ENCODE assay signal across 14 cellular contexts in the genomic region with DNA sequence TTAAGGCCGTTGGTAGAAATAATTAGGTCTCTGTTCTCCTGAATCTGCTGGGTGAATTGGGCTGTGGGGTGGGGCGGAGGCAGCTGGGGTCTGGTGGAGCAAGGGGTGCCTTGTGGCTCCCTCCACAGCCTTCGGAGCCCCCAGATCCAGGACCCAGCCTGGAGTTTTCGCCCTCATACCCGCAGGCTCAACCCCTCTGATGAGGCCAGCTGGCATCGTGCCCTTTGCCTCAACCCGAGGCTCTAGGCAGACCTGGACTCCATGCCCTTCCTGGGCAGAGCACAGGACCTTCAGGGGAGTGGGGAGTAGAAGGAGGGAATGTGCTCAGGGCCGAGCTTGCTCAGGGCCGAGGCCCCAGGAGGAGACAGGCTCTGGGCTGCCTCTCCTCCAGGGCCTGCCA. TPM values are rescaled to one million over a fixed set of nuclear protein-coding genes. Genes with fewer than 3 reads are reported as not detected.
DNase-seq lines count a peak whose midpoint lies in the region; ATAC-seq, FAIRE-seq and TF ChIP-seq lines count a peak whose summit lies in the region.
"Had no signal": no experiment of that assay in that cellular context is flagged by ENCODE, and none has a peak within 500 bp of the region (broad histone marks: within the 10 kb centered on the region; RNA-seq: fewer than 3 reads in every experiment).

No MANE protein-coding gene starts in this region.

- H3K18ac ChIP-seq in H1 (ENCODE audit: extremely low read depth, low read length) (0 out of 2 replicates have a peak overlapping the region, but pooled peaks have one; percentile 48), neuronal stem cell (ENCODE audit: low read length) (peak overlapping the region; percentile 65)

- no peak overlapping the region for H3K4me3 Mint-ChIP-seq in type B pancreatic cell
- H3K4me3 Mint-ChIP-seq: CD4-positive, CD25-positive, alpha-beta regulatory T cell had no signal

- no peak overlapping the region for H3K9ac ChIP-seq in HepG2 (ENCODE audit: insufficient read depth, low read depth, low read length)
- H3K9ac ChIP-seq in H1 (replicated peaks in 1 of 4; ENCODE audit: extremely low read depth in 1 of 4, low read depth in 3 of 4, low read length in 3 of 4): no peak overlapping the region
- no peak overlapping the region for H3K9ac ChIP-seq in neuronal stem cell (ENCODE audit: low read depth, low read length, poor library complexity)

- H2BK5ac ChIP-seq in H1 (ENCODE audit: low read depth, low read length) (peak overlapping the region; percentile 52; the same call in 1 of the 2 replicates), neuronal stem cell (ENCODE audit: low read length) (no peak overlapping the region)

- H3K27me3 ChIP-seq in HepG2 (ENCODE audit: control insufficient read depth in 1 of 2, insufficient read depth in 2 of 2, low read length in 2 of 2): peaks cover 7 to 45% of the 10 kb centered on the region in 2 experiments; a peak in 4 of 5 replicates
- no peaks in the 10 kb centered on the region for H3K27me3 ChIP-seq in right lobe of liver
- H3K27me3 ChIP-seq in H1 (replicated peaks in 1 of 4; ENCODE audit: control insufficient read depth in 3 of 4, extremely low read depth in 1 of 4, insufficient read depth in 3 of 4, low read length in 3 of 4): no peaks in the 10 kb centered on the region; a peak in 1 of 7 replicates
- peaks cover 0 to 4% (median 0%) of the 10 kb centered on the region in 3 experiments for H3K27me3 ChIP-seq in neuronal stem cell (ENCODE audit: control insufficient read depth in 3 of 3, insufficient read depth in 3 of 3, low read depth in 1 of 3, low read length in 3 of 3)
- H3K27me3 ChIP-seq: BLaER1 treated with 17β-estradiol and CSF1 and Interleukin-3, amounts not matched to agents 10 nM and 100 nM had no signal

- H3K14ac ChIP-seq in H1 (ENCODE audit: insufficient read length) (no peak overlapping the region), neuronal stem cell (ENCODE audit: low read length) (peak overlapping the region; percentile 86)

- H3K36me3 ChIP-seq in HepG2 (replicated peaks in 1 of 2; ENCODE audit: control insufficient read depth in 1 of 2, insufficient read depth in 2 of 2, low read length in 2 of 2): no peaks in the 10 kb centered on the region
- H3K36me3 ChIP-seq in right lobe of liver: no peaks in the 10 kb centered on the region
- no peaks in the 10 kb centered on the region for H3K36me3 ChIP-seq in H1 (ENCODE audit: control insufficient read depth in 2 of 4, insufficient read depth in 4 of 4, low read length in 3 of 4)
- H3K36me3 ChIP-seq in neuronal stem cell (replicated peaks in 1 of 2; ENCODE audit: control insufficient read depth in 2 of 2, insufficient read depth in 2 of 2, low read length in 2 of 2): no peaks in the 10 kb centered on the region
- H3K36me3 ChIP-seq: BLaER1 treated with 17β-estradiol and CSF1 and Interleukin-3, amounts not matched to agents 10 nM and 100 nM had no signal

- H2AK5ac ChIP-seq in H1 (ENCODE audit: low read depth, low read length) (peak overlapping the region; percentile 75; the same call in 1 of the 2 replicates), neuronal stem cell (ENCODE audit: low read depth, low read length) (peak overlapping the region; percentile 96)

- H4K5ac ChIP-seq in H1 (ENCODE audit: insufficient read length, low read depth, low read length): no peak overlapping the region

- H3K4me1 ChIP-seq in HepG2 (ENCODE audit: insufficient read depth, low read length): peaks cover 18% of the 10 kb centered on the region
- peaks cover 0 to 7% (median 0%) of the 10 kb centered on the region in 4 donors for H3K4me1 ChIP-seq in right lobe of liver
- peaks cover 6 to 14% (median 10%) of the 10 kb centered on the region in 4 experiments for H3K4me1 ChIP-seq in H1 (replicated peaks in 1 of 4; ENCODE audit: control insufficient read depth in 3 of 4, insufficient read depth in 4 of 4, low read length in 3 of 4)
- H3K4me1 ChIP-seq in neuronal stem cell (ENCODE audit: control insufficient read depth in 2 of 2, insufficient read depth in 1 of 2, low read depth in 1 of 2, low read length in 2 of 2): peaks cover 12 to 14% of the 10 kb centered on the region in 2 donors

- peak overlapping the region; percentile 20 for H3K27ac Mint-ChIP-seq in type B pancreatic cell

- H3K9me3 Mint-ChIP-seq in type B pancreatic cell: no peaks in the 10 kb centered on the region
- H3K9me3 Mint-ChIP-seq: CD4-positive, CD25-positive, alpha-beta regulatory T cell had no signal

- no peak overlapping the region for H2BK20ac ChIP-seq in H1 (ENCODE audit: low read length)

- no peak overlapping the region for H3K56ac ChIP-seq in H1 (replicated peaks; ENCODE audit: insufficient read length, low read depth, low read length)

- no TSS peak for BruUV-seq in HepG2 (replicated peaks; lab: Mats Ljungman, UMichigan)

- POLR2A ChIA-PET in HepG2 (lab: Yijun Ruan, JAX): no interaction called here
- POLR2A ChIA-PET in H1 (lab: Charles Lee; ENCODE audit: partially characterized antibody): interaction anchor here (1.2 kb wide), 1 partner anchor 10 kb away, joined by 3 read pairs; no protein-coding TSS in a partner anchor

- TF ChIP-seq EP300 in HepG2 (IDR thresholded peaks at IDR 0.05; ENCODE audit: low read depth in 2 of 2, low read length in 2 of 2) (no peak), HepG2 (CRISPR knock-in tag; IDR thresholded peaks at IDR 0.05; ENCODE audit: borderline replicate concordance) (no peak), H1 (IDR thresholded peaks at IDR 0.05; ENCODE audit: borderline replicate concordance in 1 of 2, low read depth in 2 of 2, low read length in 2 of 2) (no peak)

- TF ChIP-seq RAD21 in HepG2 (CRISPR knock-in tag; IDR thresholded peaks at IDR 0.05) (no peak), H1 (IDR thresholded peaks at IDR 0.05 in 1 of 2, conservative IDR thresholded peaks at IDR 0.05 in 1 of 2; ENCODE audit: low read depth in 2 of 2, low read length in 2 of 2) (no peak)

- H3K9me3 ChIP-seq in HepG2 (ENCODE audit: low read length) (no peaks in the 10 kb centered on the region), right lobe of liver (no peaks in the 10 kb centered on the region), H1 (ENCODE audit: insufficient read depth in 2 of 2, low read depth in 1 of 2, low read length in 1 of 2) (no peaks in the 10 kb centered on the region), neuronal stem cell (replicated peaks in 1 of 2; ENCODE audit: control insufficient read depth in 2 of 2, insufficient read depth in 1 of 2, low read depth in 1 of 2, low read length in 2 of 2) (no peaks in the 10 kb centered on the region)
- H3K9me3 ChIP-seq: BLaER1 treated with 17β-estradiol and CSF1 and Interleukin-3, amounts not matched to agents 10 nM and 100 nM had no signal

- peak overlapping the region; percentile 72; the same call in 1 of the 2 replicates for H2BK15ac ChIP-seq in H1 (ENCODE audit: low read length)
- peak overlapping the region; percentile 49 for H2BK15ac ChIP-seq in neuronal stem cell (ENCODE audit: low read length)

- intact Hi-C loops in HepG2 (cut with micrococcal nuclease; ENCODE audit: unreplicated experiment): no loop called here
- intact Hi-C loops in right lobe of liver (cut with DNase I): no loop called here

- 82% methylated on average over 1 of the region's 9 CpGs for WGBS in HepG2 (ENCODE audit: low lambda C conversion rate)
- WGBS in right lobe of liver (ENCODE audit: insufficient coverage, low coverage, low lambda C conversion rate, missing lambda C conversion rate): 100% methylated on average over 1 of the region's 9 CpGs
- WGBS in H1 (ENCODE audit: extremely low coverage in 1 of 2, insufficient coverage in 1 of 2, insufficient read length in 1 of 2, insufficient replicate concordance in 2 of 2, low coverage in 1 of 2, low lambda C conversion rate in 2 of 2, missing lambda C conversion rate in 1 of 2), 2 experiments: 87% methylated on average over 7 of the region's 9 CpGs; no CpG with 5 or more reads in 1 of the 2 experiments
- WGBS in neuronal stem cell (ENCODE audit: extremely low coverage in 2 of 2, insufficient read length in 2 of 2, insufficient replicate concordance in 1 of 2), 2 donors: no CpG with 5 or more reads among the region's 9 CpGs

- 0 out of 2 replicates have a peak overlapping the region, but pooled peaks have one; percentile 2 for H4K8ac ChIP-seq in H1 (ENCODE audit: extremely low read depth, insufficient read depth, low read length)
- no peak overlapping the region for H4K8ac ChIP-seq in neuronal stem cell (ENCODE audit: low read depth, low read length)

- H3K23me2 ChIP-seq in H1 (ENCODE audit: low read depth, low read length): no peaks in the 10 kb centered on the region

- H3K23ac ChIP-seq in H1 (ENCODE audit: insufficient read length) (no peak overlapping the region), neuronal stem cell (ENCODE audit: low read depth, low read length, poor library complexity) (peak overlapping the region; percentile 44)

- peaks cover 6% of the 10 kb centered on the region for H3K27me3 Mint-ChIP-seq in type B pancreatic cell

- H2BK12ac ChIP-seq in H1 (ENCODE audit: low read depth, low read length): peak overlapping the region; percentile 68; the same call in 1 of the 2 replicates
- H2BK12ac ChIP-seq in neuronal stem cell (ENCODE audit: low read length): peak overlapping the region; percentile 30

- H4K91ac ChIP-seq in H1 (replicated peaks; ENCODE audit: insufficient read length, low read length) (peak overlapping the region; percentile 16), neuronal stem cell (ENCODE audit: low read depth, low read length, poor library complexity) (no peak overlapping the region)

- TF ChIP-seq POLR2A in HepG2 (IDR thresholded peaks at IDR 0.05; ENCODE audit: insufficient read depth in 1 of 2, low read depth in 2 of 2, low read length in 2 of 2) (no peak), right lobe of liver (IDR thresholded peaks at IDR 0.05) (no peak), H1 (IDR thresholded peaks at IDR 0.05; ENCODE audit: control extremely low read depth in 1 of 2, low read depth in 2 of 2, low read length in 2 of 2) (no peak)

- FAIRE-seq in HepG2 (lab: Jason Lieb, UNC): no peak
- no peak for FAIRE-seq in H1 (lab: Jason Lieb, UNC)

- no peak overlapping the region for H3K4me2 ChIP-seq in HepG2 (ENCODE audit: low read depth, low read length)
- H3K4me2 ChIP-seq in H1 (ENCODE audit: insufficient read depth in 1 of 2, low read depth in 2 of 2, low read length in 2 of 2): no peak overlapping the region
- H3K4me2 ChIP-seq in neuronal stem cell (ENCODE audit: insufficient read depth, low read length, poor library complexity, severe bottlenecking): no peak overlapping the region
- H3K4me2 ChIP-seq: BLaER1 treated with 17β-estradiol and CSF1 and Interleukin-3, amounts not matched to agents 10 nM and 100 nM had no signal

- H3K4ac ChIP-seq in H1 (replicated peaks; ENCODE audit: insufficient read length, low read depth, low read length) (no peak overlapping the region), neuronal stem cell (ENCODE audit: low read length) (no peak overlapping the region)

- H2AFZ ChIP-seq in HepG2 (ENCODE audit: low read length): no peak overlapping the region
- no peak overlapping the region for H2AFZ ChIP-seq in H1 (ENCODE audit: low read length)
- no peak overlapping the region for H2AFZ ChIP-seq in neuronal stem cell (ENCODE audit: low read length)

- in situ Hi-C loops in HepG2 (cut with HindIII; ENCODE audit: extremely low pct_ligation_motif_present, low pct_unique_long_range_greater_than_20kb): no loop called here
- in situ Hi-C loops in GM13976 (cut with MboI; ENCODE audit: low sequenced_read_pairs, unreplicated experiment): no loop called here

- CTCF ChIA-PET in HepG2 (lab: Yijun Ruan, JAX; ENCODE audit: low intra/inter-chr PET ratio, low total read pairs) (no interaction called here), H1 (lab: Charles Lee; ENCODE audit: partially characterized antibody) (interaction anchor here (0.6 to 2.1 kb wide), 5 partner anchors 13 to 770 kb away, joined by 3 to 9 read pairs (median 3); no protein-coding TSS in a partner anchor)

- H3K79me2 ChIP-seq in HepG2 (ENCODE audit: insufficient read depth, low read length) (no peaks in the 10 kb centered on the region), H1 (ENCODE audit: control insufficient read depth in 1 of 2, insufficient read depth in 2 of 2, low read length in 2 of 2) (no peaks in the 10 kb centered on the region)

- no peaks in the 10 kb centered on the region for H3K79me1 ChIP-seq in H1 (ENCODE audit: low read depth, low read length)
- H3K79me1 ChIP-seq in neuronal stem cell (ENCODE audit: low read depth, low read length): peaks cover 1% of the 10 kb centered on the region

- H3K4me3 ChIP-seq in HepG2 (replicated peaks in 1 of 3; ENCODE audit: insufficient read depth in 1 of 3, low read depth in 2 of 3, low read length in 3 of 3): no peak overlapping the region
- no peak overlapping the region for H3K4me3 ChIP-seq in right lobe of liver
- no peak overlapping the region for H3K4me3 ChIP-seq in H1 (ENCODE audit: extremely low read depth in 1 of 4, insufficient read depth in 2 of 4, low read depth in 3 of 4, low read length in 4 of 4)
- H3K4me3 ChIP-seq in neuronal stem cell (ENCODE audit: low read length in 2 of 2): no peak overlapping the region
- H3K4me3 ChIP-seq: BLaER1 treated with 17β-estradiol and CSF1 and Interleukin-3, amounts not matched to agents 10 nM and 100 nM had no signal

- H2BK120ac ChIP-seq in H1 (replicated peaks; ENCODE audit: low read depth, low read length) (no peak overlapping the region), neuronal stem cell (ENCODE audit: low read depth, low read length) (no peak overlapping the region)

- H4K20me1 ChIP-seq in HepG2 (ENCODE audit: insufficient read depth, low read length) (no peaks in the 10 kb centered on the region), H1 (replicated peaks in 1 of 2; ENCODE audit: control insufficient read depth in 1 of 2, insufficient read depth in 2 of 2, low read length in 2 of 2) (no peaks in the 10 kb centered on the region)

- peak; percentile 27; the same call in 2 of the 3 replicates for ATAC-seq in HepG2
- ATAC-seq in right lobe of liver: no peak

- peaks cover 25% of the 10 kb centered on the region for H3K4me1 Mint-ChIP-seq in type B pancreatic cell (ENCODE audit: unreplicated experiment)

- DNase-seq in HepG2 (ENCODE audit: low spot score): no peak
- no peak for DNase-seq in right lobe of liver
- DNase-seq in H1 (ENCODE audit: low read depth in 1 of 2, low spot score in 2 of 2): no peak
- DNase-seq in neuronal stem cell (ENCODE audit: low spot score): no peak
- DNase-seq in type B pancreatic cell (ENCODE audit: extremely low spot score, unreplicated experiment): no peak
- DNase-seq in GM13976 (ENCODE audit: low spot score): no peak
- no peak for DNase-seq in retina
- DNase-seq in NCI-H2081 treated with DMSO at 0.1 percent for 48 hours (lab: John Stamatoyannopoulos, UW): no peak
- DNase-seq: 8988T; ACHN; CD4-positive, CD25-positive, alpha-beta regulatory T cell; DMS53; GF-D8 had no signal

- no peaks in the 10 kb centered on the region for H3K36me3 Mint-ChIP-seq in type B pancreatic cell
- H3K36me3 Mint-ChIP-seq: CD4-positive, CD25-positive, alpha-beta regulatory T cell had no signal

- TF ChIP-seq CTCF in HepG2 (CRISPR knock-in tag; IDR thresholded peaks at IDR 0.05): no peak
- TF ChIP-seq CTCF in right lobe of liver (IDR thresholded peaks at IDR 0.05): no peak
- TF ChIP-seq CTCF in H1 (IDR thresholded peaks at IDR 0.05; ENCODE audit: control extremely low read depth in 1 of 3, insufficient read depth in 1 of 3, low read depth in 1 of 3, low read length in 3 of 3): no peak
- no peak for TF ChIP-seq CTCF in type B pancreatic cell (conservative IDR thresholded peaks at IDR 0.05)
- TF ChIP-seq CTCF in GM13976 (IDR thresholded peaks at IDR 0.05; ENCODE audit: borderline replicate concordance, control extremely low read depth, extremely low read depth, insufficient read depth, missing control alignments): no peak

- no peak overlapping the region for H3K27ac ChIP-seq in HepG2 (ENCODE audit: extremely low read length, insufficient read depth, low read length)
- no peak overlapping the region for H3K27ac ChIP-seq in right lobe of liver
- H3K27ac ChIP-seq in H1 (ENCODE audit: low read depth, low read length): no peak overlapping the region
- H3K27ac ChIP-seq in neuronal stem cell (replicated peaks; ENCODE audit: low read length): no peak overlapping the region

RNA-seq across cellular contexts. Expression of a gene that starts 50.3 kb away (rescaled TPM):
- total RNA-seq in HepG2 (2016; rRNA removed; fragmentation: Illumina TruSeq; extraction: Trizol) (18.7 and 24.7 TPM in 2 replicates), right lobe of liver (10 to 100 TPM in 4 of 6 experiments, 1 to 10 TPM in 2; 8.2 to 13.5 (median 11.0) TPM), type B pancreatic cell (ENCODE audit: low replicate concordance) (17.8 and 30.9 TPM in 2 replicates)
- 3.3 TPM in 2 replicates for total RNA-seq in HepG2 (2016; cell fraction: cytosol; rRNA removed; fragmentation: Illumina TruSeq; extraction: Trizol; ENCODE audit: low read depth)
- total RNA-seq in HepG2 (2016; cell fraction: insoluble cytoplasmic fraction; rRNA removed; fragmentation: Illumina TruSeq; extraction: Trizol): 17.7 and 26.0 TPM in 2 replicates
- 12.5 and 14.2 TPM in 2 replicates for total RNA-seq in HepG2 (2016; cell fraction: membrane; rRNA removed; fragmentation: Illumina TruSeq; extraction: Trizol)
- 22.7 and 23.8 TPM in 2 replicates for total RNA-seq in HepG2 (2016; cell fraction: nucleus; rRNA removed; fragmentation: Illumina TruSeq; extraction: Trizol)
- polyA plus RNA-seq in HepG2 (2011; rRNA removed) (15.8 and 17.4 TPM in 2 replicates), H1 (2011; rRNA removed) (6.5 and 6.6 TPM in 2 replicates)
- polyA plus RNA-seq in HepG2 (2011; cell fraction: cytosol; rRNA removed): 15.1 and 16.9 TPM in 2 replicates
- polyA plus RNA-seq in HepG2 (2011; cell fraction: nucleus; rRNA removed): 16.5 and 25.6 TPM in 2 replicates
- 5.6 and 8.5 TPM in 2 replicates for polyA plus RNA-seq in HepG2 (2012)
- 1.4 and 2.1 TPM in 2 replicates for polyA plus RNA-seq in HepG2 (2016; cell fraction: cytosol; fragmentation: Illumina TruSeq; extraction: Trizol; ENCODE audit: low read depth)
- 15.7 and 17.1 TPM in 2 replicates for polyA plus RNA-seq in HepG2 (2016; cell fraction: insoluble cytoplasmic fraction; fragmentation: Illumina TruSeq; extraction: Trizol; ENCODE audit: low read depth)
- polyA plus RNA-seq in HepG2 (2016; cell fraction: membrane; fragmentation: Illumina TruSeq; extraction: Trizol; ENCODE audit: low read depth): 4.9 TPM in 2 replicates
- polyA plus RNA-seq in HepG2 (2016; cell fraction: nucleus; fragmentation: Illumina TruSeq; extraction: Trizol; ENCODE audit: insufficient read depth, low read depth): 40.0 and 43.9 TPM in 2 replicates
- 38.7 and 47.8 TPM in 2 replicates for polyA minus RNA-seq in HepG2 (2011; rRNA and poly(A)+ RNA removed; ENCODE audit: low replicate concordance)
- 11.5 and 17.8 TPM in 2 replicates for polyA minus RNA-seq in HepG2 (2011; cell fraction: cytosol; rRNA and poly(A)+ RNA removed)
- 14.8 and 26.3 TPM in 2 replicates for polyA minus RNA-seq in HepG2 (2011; cell fraction: nucleus; rRNA and poly(A)+ RNA removed)
- 13.8 and 15.5 TPM in 2 replicates for total RNA-seq in H1 (2021; fragmentation: NEBNext Ultra II Directional; extraction: Animal tissue kit (Norgen Biotek cat#: 25700))
- polyA plus RNA-seq in H1 (2011; cell fraction: cytosol; rRNA removed): 6.1 TPM
- 9.4 TPM for polyA plus RNA-seq in H1 (2011; cell fraction: nucleus; rRNA removed)
- 3.7 to 4.5 TPM (median 4.3 TPM) in 4 replicates for polyA plus RNA-seq in H1 (2012, experiment 1 of 2)
- 4.8 TPM for polyA plus RNA-seq in H1 (2012, experiment 2 of 2)
- 12.4 TPM for polyA plus RNA-seq in H1 (2013, experiment 1 of 2)
- 12.0 TPM for polyA plus RNA-seq in H1 (2013, experiment 2 of 2)
- polyA minus RNA-seq in H1 (2011; rRNA and poly(A)+ RNA removed): 10.3 and 13.5 TPM in 2 replicates
- polyA minus RNA-seq in H1 (2011; cell fraction: cytosol; rRNA and poly(A)+ RNA removed): 9.7 TPM
- polyA minus RNA-seq in H1 (2011; cell fraction: nucleus; rRNA and poly(A)+ RNA removed): 9.4 TPM
- polyA plus RNA-seq in neuronal stem cell (2013, experiment 1 of 2): 0.57 TPM
- polyA plus RNA-seq in neuronal stem cell (2013, experiment 2 of 2): 0.79 TPM
